In the genomic region with DNA sequence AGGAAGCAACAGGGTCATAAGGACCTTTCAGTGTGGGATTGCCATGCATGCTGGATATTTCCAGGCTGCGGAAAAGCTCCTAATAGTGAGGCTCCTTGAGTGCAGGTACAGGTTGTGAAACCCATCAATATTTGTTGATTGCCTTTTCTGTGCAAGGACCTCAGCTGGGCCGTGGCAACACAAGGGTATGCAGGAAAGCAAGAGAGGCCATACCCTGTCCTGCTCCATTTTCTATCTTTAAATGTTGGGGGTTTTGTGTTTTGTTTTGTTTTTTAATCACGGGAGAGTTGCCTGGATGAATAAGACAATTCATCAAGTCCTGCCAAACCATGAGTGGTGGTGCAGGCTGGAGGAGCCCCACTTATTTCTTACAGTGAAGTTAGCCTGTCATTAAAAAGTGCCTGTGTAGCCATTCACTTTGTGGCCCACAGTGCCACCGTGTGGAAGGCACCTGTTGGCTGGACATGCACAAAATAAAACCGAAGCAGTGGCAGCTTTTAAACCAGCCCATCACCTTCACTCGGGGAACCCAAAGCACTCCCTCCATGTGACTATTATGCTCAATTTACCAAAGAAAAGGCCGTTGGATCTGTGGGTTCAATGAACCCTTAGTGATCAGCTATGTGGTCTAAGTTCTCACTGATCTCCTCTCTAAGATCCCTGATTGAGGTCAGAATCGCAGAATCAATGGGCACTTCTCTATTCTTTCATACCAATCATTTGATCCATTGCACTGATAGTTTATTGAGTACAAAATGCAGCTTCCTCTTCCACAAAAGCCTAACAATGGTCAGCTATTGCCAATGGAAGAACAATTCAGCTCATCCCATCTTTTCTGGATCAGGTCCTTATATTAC, we compare ENCODE assay signal across 8 cellular contexts. TPM values are rescaled to one million over a fixed set of nuclear protein-coding genes. Genes with fewer than 3 reads are reported as not detected.
DNase-seq lines count a peak whose midpoint lies in the region; ATAC-seq and TF ChIP-seq lines count a peak whose summit lies in the region.

No MANE protein-coding gene starts in this region.

- DNase-seq in D341Med (ENCODE audit: low spot score), result peak; percentile 72
- DNase-seq in NOMO-1 treated with dmso at 0.1 percent for 144 hours (lab: John Stamatoyannopoulos, UW; ENCODE audit: unreplicated experiment), result peak; percentile 6
- peak; percentile 57 for DNase-seq in ecto neural progenitor cell (ENCODE audit: low spot score)
- DNase-seq in activated CD8-positive, alpha-beta memory T cell treated with anti-CD3 and anti-CD28 coated beads, Interleukin-2, amount 10 ng/mL, durations not matched to agents 7 days and 5 days, result no peak
- no peak for DNase-seq in activated T-helper 1 cell treated with anti-CD3 and anti-CD28 coated beads, Interleukin-12 subunit alpha, Interleukin-12 subunit beta, Interleukin-2, Interleukin-4 antibody, amounts not matched to agents 30 ng/mL and 10 ng/mL and 1 ng/mL, durations not matched to agents 14 hours and 24 hours and 36 hours (ENCODE audit: low spot score)

- intact Hi-C loops in activated T-helper 1 cell treated with anti-CD3 and anti-CD28 coated beads, Interleukin-12 subunit alpha, Interleukin-12 subunit beta, Interleukin-2, Interleukin-4 antibody, amounts not matched to agents 30 ng/mL and 10 ng/mL and 1 ng/mL, durations not matched to agents 14 hours and 24 hours and 36 hours (cut with micrococcal nuclease), result no loop called here

- H3K9me3 Mint-ChIP-seq in nephron, result no peaks in the 10 kb centered on the region
- H3K9me3 Mint-ChIP-seq in activated CD8-positive, alpha-beta memory T cell treated with anti-CD3 and anti-CD28 coated beads, Interleukin-2, amount 10 ng/mL, durations not matched to agents 7 days and 5 days (ENCODE audit: low read depth), result peaks cover 3% of the 10 kb centered on the region
- no peaks in the 10 kb centered on the region for H3K9me3 Mint-ChIP-seq in activated T-helper 1 cell treated with anti-CD3 and anti-CD28 coated beads, Interleukin-12 subunit alpha, Interleukin-12 subunit beta, Interleukin-2, Interleukin-4 antibody, amounts not matched to agents 30 ng/mL and 10 ng/mL and 1 ng/mL, durations not matched to agents 14 hours and 24 hours and 36 hours

- no peak overlapping the region for H3K27ac Mint-ChIP-seq in nephron
- no peak overlapping the region for H3K27ac Mint-ChIP-seq in activated CD8-positive, alpha-beta memory T cell treated with anti-CD3 and anti-CD28 coated beads, Interleukin-2, amount 10 ng/mL, durations not matched to agents 7 days and 5 days
- no peak overlapping the region for H3K27ac Mint-ChIP-seq in activated T-helper 1 cell treated with anti-CD3 and anti-CD28 coated beads, Interleukin-12 subunit alpha, Interleukin-12 subunit beta, Interleukin-2, Interleukin-4 antibody, amounts not matched to agents 30 ng/mL and 10 ng/mL and 1 ng/mL, durations not matched to agents 14 hours and 24 hours and 36 hours

- CTCF ChIA-PET in activated CD8-positive, alpha-beta memory T cell treated with anti-CD3 and anti-CD28 coated beads, Interleukin-2, amount 10 ng/mL, durations not matched to agents 7 days and 5 days (lab: Charles Lee), result interaction anchor here (1.2 to 1.9 kb wide), 3 partner anchors 9 to 66 kb away, joined by 3 to 5 read pairs (median 4); no protein-coding TSS in a partner anchor

- H3K4me3 Mint-ChIP-seq in nephron, result no peak overlapping the region
- no peak overlapping the region for H3K4me3 Mint-ChIP-seq in activated CD8-positive, alpha-beta memory T cell treated with anti-CD3 and anti-CD28 coated beads, Interleukin-2, amount 10 ng/mL, durations not matched to agents 7 days and 5 days
- H3K4me3 Mint-ChIP-seq in activated T-helper 1 cell treated with anti-CD3 and anti-CD28 coated beads, Interleukin-12 subunit alpha, Interleukin-12 subunit beta, Interleukin-2, Interleukin-4 antibody, amounts not matched to agents 30 ng/mL and 10 ng/mL and 1 ng/mL, durations not matched to agents 14 hours and 24 hours and 36 hours, result no peak overlapping the region

- TF ChIP-seq CTCF in nephron (IDR thresholded peaks at IDR 0.05; ENCODE audit: unreplicated experiment in 3 of 3), result peak; percentile 35 to 60 (median 57)

- ATAC-seq in GM18868 (IDR thresholded peaks at IDR 0.05; ENCODE audit: unreplicated experiment) (peak; percentile 87), HG03097 (IDR thresholded peaks at IDR 0.05; ENCODE audit: low FRiP score, unreplicated experiment) (peak; percentile 81)
- no peak for ATAC-seq in activated CD8-positive, alpha-beta memory T cell treated with anti-CD3 and anti-CD28 coated beads, Interleukin-2, amount 10 ng/mL, durations not matched to agents 7 days and 5 days

- no peaks in the 10 kb centered on the region for H3K27me3 Mint-ChIP-seq in nephron (ENCODE audit: low read depth)
- peaks cover 46% of the 10 kb centered on the region for H3K27me3 Mint-ChIP-seq in activated CD8-positive, alpha-beta memory T cell treated with anti-CD3 and anti-CD28 coated beads, Interleukin-2, amount 10 ng/mL, durations not matched to agents 7 days and 5 days
- peaks cover 22% of the 10 kb centered on the region for H3K27me3 Mint-ChIP-seq in activated T-helper 1 cell treated with anti-CD3 and anti-CD28 coated beads, Interleukin-12 subunit alpha, Interleukin-12 subunit beta, Interleukin-2, Interleukin-4 antibody, amounts not matched to agents 30 ng/mL and 10 ng/mL and 1 ng/mL, durations not matched to agents 14 hours and 24 hours and 36 hours (ENCODE audit: insufficient read depth)

- no peaks in the 10 kb centered on the region for H3K4me1 Mint-ChIP-seq in nephron
- no peaks in the 10 kb centered on the region for H3K4me1 Mint-ChIP-seq in activated CD8-positive, alpha-beta memory T cell treated with anti-CD3 and anti-CD28 coated beads, Interleukin-2, amount 10 ng/mL, durations not matched to agents 7 days and 5 days
- H3K4me1 Mint-ChIP-seq in activated T-helper 1 cell treated with anti-CD3 and anti-CD28 coated beads, Interleukin-12 subunit alpha, Interleukin-12 subunit beta, Interleukin-2, Interleukin-4 antibody, amounts not matched to agents 30 ng/mL and 10 ng/mL and 1 ng/mL, durations not matched to agents 14 hours and 24 hours and 36 hours (ENCODE audit: low read depth), result no peaks in the 10 kb centered on the region

- peaks cover 12% of the 10 kb centered on the region for H3K36me3 Mint-ChIP-seq in nephron (ENCODE audit: low read depth)
- H3K36me3 Mint-ChIP-seq in activated CD8-positive, alpha-beta memory T cell treated with anti-CD3 and anti-CD28 coated beads, Interleukin-2, amount 10 ng/mL, durations not matched to agents 7 days and 5 days, result no peaks in the 10 kb centered on the region
- H3K36me3 Mint-ChIP-seq in activated T-helper 1 cell treated with anti-CD3 and anti-CD28 coated beads, Interleukin-12 subunit alpha, Interleukin-12 subunit beta, Interleukin-2, Interleukin-4 antibody, amounts not matched to agents 30 ng/mL and 10 ng/mL and 1 ng/mL, durations not matched to agents 14 hours and 24 hours and 36 hours (ENCODE audit: low read depth), result no peaks in the 10 kb centered on the region

RNA-seq across cellular contexts. Expression of a gene that starts 42.2 kb away (rescaled TPM):
- not detected for total RNA-seq in activated CD8-positive, alpha-beta memory T cell treated with anti-CD3 and anti-CD28 coated beads, Interleukin-2, amount 10 ng/mL, durations not matched to agents 7 days and 5 days
- not detected in 2 replicates for total RNA-seq in activated T-helper 1 cell treated with anti-CD3 and anti-CD28 coated beads, Interleukin-12 subunit alpha, Interleukin-12 subunit beta, Interleukin-2, Interleukin-4 antibody, amounts not matched to agents 30 ng/mL and 10 ng/mL and 1 ng/mL, durations not matched to agents 14 hours and 24 hours and 36 hours

Comparison
In these comparisons a context has a peak if more than half of its experiments do, and no peak if none do; other contexts are left out.
1. DNase-seq: peak in D341Med (single experiment), NOMO-1 treated with dmso at 0.1 percent for 144 hours (single experiment) and ecto neural progenitor cell (single experiment); none in activated CD8-positive, alpha-beta memory T cell treated with anti-CD3 and anti-CD28 coated beads, Interleukin-2, amount 10 ng/mL, durations not matched to agents 7 days and 5 days (single experiment) and activated T-helper 1 cell treated with anti-CD3 and anti-CD28 coated beads, Interleukin-12 subunit alpha, Interleukin-12 subunit beta, Interleukin-2, Interleukin-4 antibody, amounts not matched to agents 30 ng/mL and 10 ng/mL and 1 ng/mL, durations not matched to agents 14 hours and 24 hours and 36 hours (single experiment).